8 cellular contexts compared by ENCODE assay signal in genomic region chr14:49892636-49893308, GRCh38. TPM values are rescaled to one million over a fixed set of nuclear protein-coding genes. Genes with fewer than 3 reads are reported as not detected.
DNase-seq lines count a peak whose midpoint lies in the region; ATAC-seq and TF ChIP-seq lines count a peak whose summit lies in the region.

TSS of gene ARF6 (plus strand) at chr14:49893082. CDS start at chr14:49893737, 655 bp downstream.

- DNase-seq in Karpas-422 = peak; percentile 100
- peak; percentile 96 for DNase-seq in RKO (ENCODE audit: low spot score)
- DNase-seq in activated T-helper 1 cell treated with anti-CD3 and anti-CD28 coated beads, Interleukin-12 subunit alpha, Interleukin-12 subunit beta, Interleukin-2, Interleukin-4 antibody, amounts not matched to agents 30 ng/mL and 10 ng/mL and 1 ng/mL, durations not matched to agents 14 hours and 24 hours and 36 hours (ENCODE audit: low spot score) = peak; percentile 97
- DNase-seq in fibroblast of gingiva (ENCODE audit: low read depth) = peak; percentile 98
- peak; percentile 85 to 98 (median 89) for DNase-seq in naive thymus-derived CD4-positive, alpha-beta T cell
- DNase-seq in stimulated activated naive B cell treated with anti-CD40 and anti-IgM and Interleukin-4, amounts not matched to agents 10 μg/mL and 1 μg/mL and 100 μg/mL, for 72 hours = peak; percentile 97

- POLR2A ChIA-PET in naive thymus-derived CD4-positive, alpha-beta T cell (lab: Charles Lee) = interaction anchor here (0.6 to 4.5 kb wide), 38 partner anchors 11 to 224 kb away, joined by 3 to 62 read pairs (median 6); partner anchors contain the start of genes NEMF and VCPKMT

- peak within 1 kb of the TSS; percentile 66 for H3K4me2 ChIP-seq in DOHH2 (ENCODE audit: low read length)
- H3K4me2 ChIP-seq in Karpas-422 (ENCODE audit: low read depth, low read length, poor library complexity, severe bottlenecking) = peak within 1 kb of the TSS; percentile 77

- peak; percentile 83 for ATAC-seq in GM21825 (IDR thresholded peaks at IDR 0.05; ENCODE audit: unreplicated experiment)
- peak; percentile 93 for ATAC-seq in naive thymus-derived CD4-positive, alpha-beta T cell
- peak; percentile 83 for ATAC-seq in stimulated activated naive B cell treated with anti-CD40 and anti-IgM and Interleukin-4, amounts not matched to agents 10 μg/mL and 1 μg/mL and 100 μg/mL, for 72 hours (replicated peaks)

- H3K27me3 Mint-ChIP-seq in activated T-helper 1 cell treated with anti-CD3 and anti-CD28 coated beads, Interleukin-12 subunit alpha, Interleukin-12 subunit beta, Interleukin-2, Interleukin-4 antibody, amounts not matched to agents 30 ng/mL and 10 ng/mL and 1 ng/mL, durations not matched to agents 14 hours and 24 hours and 36 hours (ENCODE audit: insufficient read depth) = peaks cover 2% of the 10 kb centered on the region
- no peaks in the 10 kb centered on the region for H3K27me3 Mint-ChIP-seq in naive thymus-derived CD4-positive, alpha-beta T cell
- no peaks in the 10 kb centered on the region for H3K27me3 Mint-ChIP-seq in stimulated activated naive B cell treated with anti-CD40 and anti-IgM and Interleukin-4, amounts not matched to agents 10 μg/mL and 1 μg/mL and 100 μg/mL, for 72 hours

- H3K79me2 ChIP-seq in DOHH2 (ENCODE audit: control insufficient read depth, low read length) (peaks cover 59% of the 10 kb centered on the region), Karpas-422 (ENCODE audit: low read length) (peaks cover 49% of the 10 kb centered on the region)

- peak within 1 kb of the TSS; percentile 99 for H3K9ac ChIP-seq in Karpas-422 (ENCODE audit: low read length)

- H4K20me1 ChIP-seq in DOHH2 (ENCODE audit: control insufficient read depth, insufficient read depth, low read depth, low read length) (peaks cover 31% of the 10 kb centered on the region), Karpas-422 (ENCODE audit: insufficient read depth, low read depth, low read length) (peaks cover 31% of the 10 kb centered on the region)

- peak within 1 kb of the TSS; percentile 19; the same call in 1 of the 2 replicates for H2AFZ ChIP-seq in Karpas-422 (ENCODE audit: low read length)

- intact Hi-C loops in activated T-helper 1 cell treated with anti-CD3 and anti-CD28 coated beads, Interleukin-12 subunit alpha, Interleukin-12 subunit beta, Interleukin-2, Interleukin-4 antibody, amounts not matched to agents 30 ng/mL and 10 ng/mL and 1 ng/mL, durations not matched to agents 14 hours and 24 hours and 36 hours (cut with micrococcal nuclease) = loop anchor here (1.0 to 5.0 kb wide), 10 partner anchors 13 to 630 kb away; partner anchors contain the start of genes DMAC2L, KLHDC2, L2HGDH and MGAT2
- intact Hi-C loops in naive thymus-derived CD4-positive, alpha-beta T cell (cut with micrococcal nuclease) = loop anchor here (1.0 to 2.0 kb wide), 15 partner anchors 13 to 224 kb away; partner anchors contain the start of genes KLHDC2 (in 1 of the 2) and VCPKMT (in 1 of the 2)

- peaks cover 43% of the 10 kb centered on the region for H3K36me3 Mint-ChIP-seq in activated T-helper 1 cell treated with anti-CD3 and anti-CD28 coated beads, Interleukin-12 subunit alpha, Interleukin-12 subunit beta, Interleukin-2, Interleukin-4 antibody, amounts not matched to agents 30 ng/mL and 10 ng/mL and 1 ng/mL, durations not matched to agents 14 hours and 24 hours and 36 hours (ENCODE audit: low read depth)
- H3K36me3 Mint-ChIP-seq in naive thymus-derived CD4-positive, alpha-beta T cell = peaks cover 15 to 38% (median 34%) of the 10 kb centered on the region in 5 donors
- H3K36me3 Mint-ChIP-seq in stimulated activated naive B cell treated with anti-CD40 and anti-IgM and Interleukin-4, amounts not matched to agents 10 μg/mL and 1 μg/mL and 100 μg/mL, for 72 hours = peaks cover 44 to 48% of the 10 kb centered on the region in 2 donors

- H3K4me3 Mint-ChIP-seq in activated T-helper 1 cell treated with anti-CD3 and anti-CD28 coated beads, Interleukin-12 subunit alpha, Interleukin-12 subunit beta, Interleukin-2, Interleukin-4 antibody, amounts not matched to agents 30 ng/mL and 10 ng/mL and 1 ng/mL, durations not matched to agents 14 hours and 24 hours and 36 hours = peak within 1 kb of the TSS; percentile 99
- peak within 1 kb of the TSS; percentile 95 to 100 (median 98) for H3K4me3 Mint-ChIP-seq in naive thymus-derived CD4-positive, alpha-beta T cell
- H3K4me3 Mint-ChIP-seq in stimulated activated naive B cell treated with anti-CD40 and anti-IgM and Interleukin-4, amounts not matched to agents 10 μg/mL and 1 μg/mL and 100 μg/mL, for 72 hours = peak within 1 kb of the TSS; percentile 83 to 91

- H3K27ac ChIP-seq in DOHH2 (ENCODE audit: low read depth, low read length) (peak within 1 kb of the TSS; percentile 84), Karpas-422 (ENCODE audit: low read length) (peak within 1 kb of the TSS; percentile 91)
- H3K27ac ChIP-seq in naive thymus-derived CD4-positive, alpha-beta T cell (ENCODE audit: low read depth, low read length) = peak within 1 kb of the TSS; percentile 97

- H3K9me3 Mint-ChIP-seq in activated T-helper 1 cell treated with anti-CD3 and anti-CD28 coated beads, Interleukin-12 subunit alpha, Interleukin-12 subunit beta, Interleukin-2, Interleukin-4 antibody, amounts not matched to agents 30 ng/mL and 10 ng/mL and 1 ng/mL, durations not matched to agents 14 hours and 24 hours and 36 hours = no peaks in the 10 kb centered on the region
- peaks cover 0 to 4% (median 0%) of the 10 kb centered on the region in 11 donors for H3K9me3 Mint-ChIP-seq in naive thymus-derived CD4-positive, alpha-beta T cell
- H3K9me3 Mint-ChIP-seq in stimulated activated naive B cell treated with anti-CD40 and anti-IgM and Interleukin-4, amounts not matched to agents 10 μg/mL and 1 μg/mL and 100 μg/mL, for 72 hours = no peaks in the 10 kb centered on the region

- H3K4me3 ChIP-seq in DOHH2 (ENCODE audit: low read length) (peak within 1 kb of the TSS; percentile 98), Karpas-422 (ENCODE audit: low read length) (peak within 1 kb of the TSS; percentile 98)
- peak within 1 kb of the TSS; percentile 68 for H3K4me3 ChIP-seq in naive thymus-derived CD4-positive, alpha-beta T cell (ENCODE audit: low read length)

- peaks cover 37% of the 10 kb centered on the region for H3K4me1 ChIP-seq in DOHH2 (ENCODE audit: control insufficient read depth, low read length)
- peaks cover 52% of the 10 kb centered on the region for H3K4me1 ChIP-seq in Karpas-422 (ENCODE audit: low read length)
- peaks cover 10 to 18% of the 10 kb centered on the region in 2 donors for H3K4me1 ChIP-seq in naive thymus-derived CD4-positive, alpha-beta T cell (ENCODE audit: control insufficient read depth in 2 of 2, insufficient read depth in 2 of 2, low read length in 2 of 2)

- TF ChIP-seq CTCF in DOHH2 (IDR thresholded peaks at IDR 0.05; ENCODE audit: low read depth, low read length, poor library complexity, severe bottlenecking) = no peak

- H3K9me2 ChIP-seq in DOHH2 (replicated peaks; ENCODE audit: control insufficient read depth, low read length) (no peaks in the 10 kb centered on the region), Karpas-422 (replicated peaks; ENCODE audit: insufficient read depth, low read length) (no peaks in the 10 kb centered on the region)

- H3K9me3 ChIP-seq in DOHH2 (ENCODE audit: control insufficient read depth, insufficient read depth, low read length) = no peaks in the 10 kb centered on the region
- H3K9me3 ChIP-seq in Karpas-422 (ENCODE audit: low read length) = no peaks in the 10 kb centered on the region
- no peaks in the 10 kb centered on the region for H3K9me3 ChIP-seq in naive thymus-derived CD4-positive, alpha-beta T cell (ENCODE audit: control insufficient read depth in 2 of 3, low read length in 3 of 3)

- peaks cover 30% of the 10 kb centered on the region for H3F3A ChIP-seq in DOHH2 (ENCODE audit: control insufficient read depth, insufficient read depth)

- H3K4me1 Mint-ChIP-seq in activated T-helper 1 cell treated with anti-CD3 and anti-CD28 coated beads, Interleukin-12 subunit alpha, Interleukin-12 subunit beta, Interleukin-2, Interleukin-4 antibody, amounts not matched to agents 30 ng/mL and 10 ng/mL and 1 ng/mL, durations not matched to agents 14 hours and 24 hours and 36 hours (ENCODE audit: low read depth) = peaks cover 19% of the 10 kb centered on the region
- H3K4me1 Mint-ChIP-seq in naive thymus-derived CD4-positive, alpha-beta T cell = peaks cover 21 to 42% (median 40%) of the 10 kb centered on the region in 7 donors
- H3K4me1 Mint-ChIP-seq in stimulated activated naive B cell treated with anti-CD40 and anti-IgM and Interleukin-4, amounts not matched to agents 10 μg/mL and 1 μg/mL and 100 μg/mL, for 72 hours = peaks cover 8 to 18% of the 10 kb centered on the region in 2 donors

- peak within 1 kb of the TSS; percentile 100 for H3K27ac Mint-ChIP-seq in activated T-helper 1 cell treated with anti-CD3 and anti-CD28 coated beads, Interleukin-12 subunit alpha, Interleukin-12 subunit beta, Interleukin-2, Interleukin-4 antibody, amounts not matched to agents 30 ng/mL and 10 ng/mL and 1 ng/mL, durations not matched to agents 14 hours and 24 hours and 36 hours
- H3K27ac Mint-ChIP-seq in naive thymus-derived CD4-positive, alpha-beta T cell = peak within 1 kb of the TSS; percentile 98 to 100 (median 99)
- H3K27ac Mint-ChIP-seq in stimulated activated naive B cell treated with anti-CD40 and anti-IgM and Interleukin-4, amounts not matched to agents 10 μg/mL and 1 μg/mL and 100 μg/mL, for 72 hours = peak within 1 kb of the TSS; percentile 98

- H3K36me3 ChIP-seq in DOHH2 (ENCODE audit: control insufficient read depth, low read length) = peaks cover 47% of the 10 kb centered on the region
- H3K36me3 ChIP-seq in Karpas-422 (ENCODE audit: insufficient read depth, low read length) = peaks cover 32% of the 10 kb centered on the region
- peaks cover 7 to 15% (median 10%) of the 10 kb centered on the region in 3 experiments for H3K36me3 ChIP-seq in naive thymus-derived CD4-positive, alpha-beta T cell (ENCODE audit: control insufficient read depth in 2 of 3, insufficient read depth in 3 of 3, low read length in 3 of 3)

- H3K27me3 ChIP-seq in DOHH2 (ENCODE audit: control insufficient read depth, low read length) (no peaks in the 10 kb centered on the region), Karpas-422 (ENCODE audit: low read length) (no peaks in the 10 kb centered on the region)
- H3K27me3 ChIP-seq in naive thymus-derived CD4-positive, alpha-beta T cell (ENCODE audit: control insufficient read depth in 2 of 2, insufficient read depth in 2 of 2, low read length in 2 of 2) = no peaks in the 10 kb centered on the region

- CTCF ChIA-PET in naive thymus-derived CD4-positive, alpha-beta T cell (lab: Charles Lee) = interaction anchor here (0.6 to 2.2 kb wide), 10 partner anchors 12 to 333 kb away, joined by 3 to 16 read pairs (median 3); partner anchors contain the start of gene NEMF

RNA-seq across cellular contexts. Expression of gene ARF6, which starts in this region (rescaled TPM):
- 55.0 and 58.9 TPM in 2 replicates for total RNA-seq in Karpas-422 (2014; rRNA removed; shearing (Covaris generic); ENCODE audit: low replicate concordance)
- 163 and 164 TPM in 2 replicates for total RNA-seq in activated T-helper 1 cell treated with anti-CD3 and anti-CD28 coated beads, Interleukin-12 subunit alpha, Interleukin-12 subunit beta, Interleukin-2, Interleukin-4 antibody, amounts not matched to agents 30 ng/mL and 10 ng/mL and 1 ng/mL, durations not matched to agents 14 hours and 24 hours and 36 hours
- 100 to 1,000 TPM in 1 of 5 experiments, 10 to 100 TPM in 4; 61.9 to 173 (median 77.6) TPM for total RNA-seq in naive thymus-derived CD4-positive, alpha-beta T cell
- polyA plus RNA-seq in naive thymus-derived CD4-positive, alpha-beta T cell = 100 to 1,000 TPM in 1 of 2 donors, 10 to 100 TPM in 1; 90.6 to 105 TPM

Comparison
In these comparisons a context has a peak if more than half of its experiments do, and no peak if none do; other contexts are left out.
1. Peak in every context shown above with its lines: DNase-seq, ATAC-seq, H3K4me3 ChIP-seq and H3K27ac ChIP-seq.